ENCODE assay signal across 27 cellular contexts in the genomic region with DNA sequence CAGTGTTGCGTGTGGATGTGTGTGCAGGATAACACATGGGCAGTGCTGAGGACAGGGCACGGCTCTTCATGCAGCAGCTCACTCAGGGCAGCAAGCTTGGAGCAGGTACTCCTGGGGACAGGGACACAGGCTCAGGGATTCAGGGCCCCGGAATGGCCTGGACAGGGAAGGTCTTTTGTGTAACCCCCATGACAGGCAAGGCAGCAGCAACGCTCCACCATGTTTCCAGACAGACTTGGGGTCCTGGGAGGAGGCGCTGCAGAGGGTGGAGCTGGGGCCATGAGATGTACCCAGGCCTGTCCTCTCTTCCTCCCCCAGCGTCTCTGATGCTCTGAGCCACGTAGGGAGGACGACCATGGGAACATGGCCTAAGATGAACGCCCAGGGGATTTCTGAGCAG.
"Had no signal": no experiment of that assay in that cellular context is flagged by ENCODE, and none has a peak within 500 bp of the region (broad histone marks: within the 10 kb centered on the region; RNA-seq: fewer than 3 reads in every experiment).

No MANE protein-coding gene starts in this region.

- H3K36me3 ChIP-seq: MG63 had no signal

- H3K9me3 ChIP-seq: MG63 had no signal

- H3K27ac ChIP-seq: body of pancreas, SK-N-MC had no signal

- H3K4me1 Mint-ChIP-seq: activated naive CD8-positive, alpha-beta T cell treated with anti-CD3 and anti-CD28 coated beads for 36 hours had no signal

- H3K4me3 Mint-ChIP-seq: activated CD4-positive, alpha-beta memory T cell treated with anti-CD3 and anti-CD28 coated beads for 36 hours; activated CD4-positive, alpha-beta T cell treated with anti-CD3 and anti-CD28 coated beads, Interleukin-2, amount 10 ng/mL, durations not matched to agents 7 days and 5 days; activated naive CD4-positive, alpha-beta T cell treated with anti-CD3 and anti-CD28 coated beads, Interleukin-2, amount 10 ng/mL, durations not matched to agents 7 days and 5 days; activated naive CD8-positive, alpha-beta T cell treated with anti-CD3 and anti-CD28 coated beads for 36 hours; activated T-cell treated with anti-CD3 and anti-CD28 coated beads, Interleukin-2, amount 50 U/mL, for 72 hours; T-cell had no signal

- H3K27me3 ChIP-seq: body of pancreas, MG63 had no signal

- ATAC-seq: activated T-cell treated with anti-CD3 and anti-CD28 coated beads, Interleukin-2, amount 50 U/mL, for 72 hours; body of pancreas; Right ventricle myocardium inferior had no signal

- H3K27ac Mint-ChIP-seq: activated CD4-positive, alpha-beta memory T cell treated with anti-CD3 and anti-CD28 coated beads for 36 hours; activated CD4-positive, alpha-beta T cell treated with anti-CD3 and anti-CD28 coated beads, Interleukin-2, amount 10 ng/mL, durations not matched to agents 7 days and 5 days; activated naive CD4-positive, alpha-beta T cell treated with anti-CD3 and anti-CD28 coated beads, Interleukin-2, amount 10 ng/mL, durations not matched to agents 7 days and 5 days; activated naive CD8-positive, alpha-beta T cell treated with anti-CD3 and anti-CD28 coated beads for 36 hours; activated T-cell treated with anti-CD3 and anti-CD28 coated beads, Interleukin-2, amount 50 U/mL, for 72 hours; activated T-helper 2 cell treated with anti-CD3 and anti-CD28 coated beads, Interferon-gamma antibody, Interleukin-2, Interleukin-4, amounts not matched to agents 10 μg/mL and 5 μg/mL and 100 μg/mL, durations not matched to agents 14 hours and 24 hours and 36 hours; T-cell had no signal

- DNase-seq: activated CD4-positive, alpha-beta memory T cell treated with anti-CD3 and anti-CD28 coated beads for 36 hours; activated CD4-positive, alpha-beta T cell treated with anti-CD3 and anti-CD28 coated beads, Interleukin-2, amount 10 ng/mL, durations not matched to agents 7 days and 5 days; activated CD4-positive, CD25-positive, alpha-beta regulatory T cell; activated CD8-positive, alpha-beta memory T cell treated with anti-CD3 and anti-CD28 coated beads for 24 hours; activated gamma-delta T cell treated with Interleukin-2 at 50 U/mL for 16 hours; activated naive CD4-positive, alpha-beta T cell treated with anti-CD3 and anti-CD28 coated beads, Interleukin-2, amount 10 ng/mL, durations not matched to agents 7 days and 5 days; activated naive CD8-positive, alpha-beta T cell treated with anti-CD3 and anti-CD28 coated beads for 36 hours; activated T-cell treated with anti-CD3 and anti-CD28 coated beads, Interleukin-2, amount 50 U/mL, for 72 hours; aorta; body of pancreas; MG63; MV-4-11; NCI-H1092 treated with DMSO at 0.1 percent for 48 hours; NCI-H1417 treated with DMSO at 0.1 percent for 48 hours; NCI-H1694; NCI-H2029; NCI-H2107; NCI-H2171 treated with DMSO at 0.1 percent for 48 hours; NCI-H345; NCI-H510A; NCI-H526 treated with DMSO at 0.1 percent for 48 hours; NCI-H82; T1000 had no signal

- H3K4me3 ChIP-seq: body of pancreas, MG63, SK-N-MC had no signal
